Comparison of ENCODE assay signal across 6 cellular contexts in the genomic region with DNA sequence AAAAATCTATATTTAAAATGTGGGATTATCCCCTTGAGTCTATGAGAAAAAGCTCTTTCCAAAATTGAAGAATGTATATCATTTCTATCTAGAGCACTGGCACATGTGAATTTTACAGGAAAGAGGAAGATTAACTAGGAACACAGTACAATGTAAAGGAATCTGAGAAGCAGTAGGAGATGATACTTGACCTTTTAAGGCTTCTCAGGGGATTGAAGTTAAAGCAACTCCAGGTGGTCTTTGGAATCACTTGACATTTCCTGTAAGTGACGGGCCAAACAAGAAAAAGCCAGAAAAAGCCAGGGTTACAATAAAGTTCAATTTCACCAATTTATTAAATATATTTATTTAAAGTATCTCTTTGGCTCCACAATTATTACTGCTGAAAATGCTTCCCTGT.
"Had no signal": no experiment of that assay in that cellular context is flagged by ENCODE, and none has a peak within 500 bp of the region (broad histone marks: within the 10 kb centered on the region; RNA-seq: fewer than 3 reads in every experiment).

No MANE protein-coding gene starts in this region.

- H3K4me3 Mint-ChIP-seq: GM23338, IgD-negative memory B cell had no signal

- H3K9me3 ChIP-seq: HAP-1 had no signal

- H3K36me3 ChIP-seq: HAP-1 had no signal

- H3K27ac Mint-ChIP-seq: GM23338, IgD-negative memory B cell had no signal

- H3K27me3 Mint-ChIP-seq: IgD-negative memory B cell had no signal

- DNase-seq: H7 had no signal

- H3K4me1 Mint-ChIP-seq: IgD-negative memory B cell had no signal

- ATAC-seq: GM23338, HepG2 had no signal

- H3K36me3 Mint-ChIP-seq: IgD-negative memory B cell had no signal

- H3K4me3 ChIP-seq: GM23338, HAP-1 had no signal

- H3K27ac ChIP-seq: HL-60 had no signal
